In the genomic region with DNA sequence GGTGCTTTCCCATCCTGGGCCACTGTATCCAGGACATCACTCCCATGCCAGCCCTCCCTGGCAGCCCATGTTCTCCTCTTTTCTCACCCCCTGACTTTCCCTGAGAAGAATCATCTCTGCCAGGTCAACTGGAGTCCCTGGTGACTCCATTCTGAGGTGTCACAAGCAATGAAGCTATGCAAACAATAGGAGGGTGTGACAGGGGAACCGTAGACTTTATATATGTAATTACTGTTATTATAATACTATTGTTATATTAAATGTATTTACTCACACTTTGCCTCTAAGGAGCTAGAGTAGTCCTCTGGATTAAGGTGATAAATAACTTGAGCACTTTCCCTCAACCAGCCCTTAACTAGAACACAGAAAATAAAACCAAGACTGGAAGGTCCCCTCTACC, we compare ENCODE assay signal across 1 cellular context.
TF ChIP-seq lines count a peak whose summit lies in the region.

No MANE protein-coding gene starts in this region.

TF ChIP-seq in HepG2, 621 proteins besides CTCF, POLR2A, EP300 and RAD21:
- TF ChIP-seq ZNF432 (CRISPR knock-in tag; IDR thresholded peaks at IDR 0.05; ENCODE audit: borderline replicate concordance) = no peak
- TF ChIP-seq, protein P1, sequence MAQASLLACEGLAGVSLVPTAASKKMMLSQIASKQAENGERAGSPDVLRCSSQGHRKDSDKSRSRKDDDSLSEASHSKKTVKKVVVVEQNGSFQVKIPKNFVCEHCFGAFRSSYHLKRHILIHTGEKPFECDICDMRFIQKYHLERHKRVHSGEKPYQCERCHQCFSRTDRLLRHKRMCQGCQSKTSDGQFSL (CRISPR knock-in tag; IDR thresholded peaks at IDR 0.05) = no peak
- TF ChIP-seq, protein P2, sequence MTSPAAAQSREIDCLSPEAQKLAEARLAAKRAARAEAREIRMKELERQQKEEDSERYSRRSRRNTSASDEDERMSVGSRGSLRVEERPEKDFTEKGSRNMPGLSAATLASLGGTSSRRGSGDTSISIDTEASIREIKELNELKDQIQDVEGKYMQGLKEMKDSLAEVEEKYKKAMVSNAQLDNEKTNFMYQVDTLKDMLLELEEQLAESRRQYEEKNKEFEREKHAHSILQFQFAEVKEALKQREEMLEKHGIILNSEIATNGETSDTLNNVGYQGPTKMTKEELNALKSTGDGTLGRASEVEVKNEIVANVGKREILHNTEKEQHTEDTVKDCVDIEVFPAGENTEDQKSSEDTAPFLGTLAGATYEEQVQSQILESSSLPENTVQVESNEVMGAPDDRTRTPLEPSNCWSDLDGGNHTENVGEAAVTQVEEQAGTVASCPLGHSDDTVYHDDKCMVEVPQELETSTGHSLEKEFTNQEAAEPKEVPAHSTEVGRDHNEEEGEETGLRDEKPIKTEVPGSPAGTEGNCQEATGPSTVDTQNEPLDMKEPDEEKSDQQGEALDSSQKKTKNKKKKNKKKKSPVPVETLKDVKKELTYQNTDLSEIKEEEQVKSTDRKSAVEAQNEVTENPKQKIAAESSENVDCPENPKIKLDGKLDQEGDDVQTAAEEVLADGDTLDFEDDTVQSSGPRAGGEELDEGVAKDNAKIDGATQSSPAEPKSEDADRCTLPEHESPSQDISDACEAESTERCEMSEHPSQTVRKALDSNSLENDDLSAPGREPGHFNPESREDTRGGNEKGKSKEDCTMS (CRISPR knock-in tag; conservative IDR thresholded peaks at IDR 0.05) = no peak
- no peak for TF ChIP-seq SMARCC2 (IDR thresholded peaks at IDR 0.05)
- peak; percentile 4 for TF ChIP-seq RBM22 (optimal IDR thresholded peaks at IDR 0.05; ENCODE audit: low read length)
- TF ChIP-seq BCL6 (CRISPR knock-in tag; IDR thresholded peaks at IDR 0.05) = no peak
